10 cellular contexts compared by ENCODE assay signal in the genomic region with DNA sequence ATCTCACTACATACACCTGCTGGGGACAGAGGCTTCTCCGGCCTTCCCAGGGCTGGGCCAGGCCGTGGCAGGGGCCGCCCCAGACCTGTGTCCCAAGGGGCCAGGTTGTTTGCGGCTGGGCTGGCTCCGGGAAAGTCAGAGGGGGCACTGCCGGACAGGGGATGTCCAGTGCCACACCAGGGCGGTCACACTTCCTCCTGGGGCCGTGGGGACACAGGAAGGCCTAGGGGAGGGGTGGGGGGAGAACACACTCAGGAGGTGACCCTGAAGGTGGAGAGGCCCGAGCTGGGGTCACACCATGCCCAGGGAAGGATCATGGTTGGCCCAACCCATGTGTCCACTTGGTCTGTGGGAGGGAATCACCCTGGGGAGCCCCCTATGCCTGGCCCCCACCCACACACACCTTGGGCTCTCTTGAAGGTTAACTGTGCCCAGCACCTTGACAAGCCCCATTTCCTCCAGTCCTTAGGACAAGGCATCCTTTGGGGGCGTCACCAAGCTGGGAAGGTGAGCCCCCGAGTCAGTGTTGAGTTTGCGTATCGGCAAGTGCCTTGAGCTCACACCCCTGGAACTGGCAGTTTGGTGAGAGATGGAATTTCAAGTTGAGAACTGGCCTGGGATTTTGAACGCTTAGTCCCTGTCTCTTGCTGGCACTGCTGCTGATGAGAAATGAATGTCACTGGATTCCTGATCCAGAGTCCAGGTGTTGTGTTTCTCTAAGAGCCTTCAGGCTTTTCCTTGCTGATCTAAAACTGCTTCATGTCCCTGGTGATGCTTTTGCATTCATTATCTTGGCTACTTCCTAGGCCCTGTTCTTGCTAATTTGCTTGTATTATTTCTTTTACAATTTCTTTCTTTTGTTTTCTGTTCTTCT. TPM values are rescaled to one million over a fixed set of nuclear protein-coding genes. Genes with fewer than 3 reads are reported as not detected.
DNase-seq lines count a peak whose midpoint lies in the region; ATAC-seq, FAIRE-seq and TF ChIP-seq lines count a peak whose summit lies in the region.
"Had no signal": no experiment of that assay in that cellular context is flagged by ENCODE, and none has a peak within 500 bp of the region (broad histone marks: within the 10 kb centered on the region; RNA-seq: fewer than 3 reads in every experiment).

No MANE protein-coding gene starts in this region.

- peaks cover 0 to under 1% (median 0%) of the 10 kb centered on the region in 3 donors for H3K36me3 Mint-ChIP-seq in CD8-positive, alpha-beta memory T cell
- H3K36me3 Mint-ChIP-seq in natural killer cell treated with Interleukin-12 subunit alpha and Interleukin-12 subunit beta and Interleukin-15 and Interleukin-18, amount 100 ng/mL, for 72 hours, result no peaks in the 10 kb centered on the region

- H3K27ac ChIP-seq in CD8-positive, alpha-beta memory T cell (ENCODE audit: low read depth, low read length), result peak overlapping the region; percentile 24
- no peak overlapping the region for H3K27ac ChIP-seq in HUES48 (ENCODE audit: low read depth, low read length)

- POLR2A ChIA-PET in CD8-positive, alpha-beta memory T cell (lab: Charles Lee), result no interaction called here

- peaks cover 21 to 39% (median 26%) of the 10 kb centered on the region in 3 donors for H3K4me1 Mint-ChIP-seq in CD8-positive, alpha-beta memory T cell
- H3K4me1 Mint-ChIP-seq in natural killer cell treated with Interleukin-12 subunit alpha and Interleukin-12 subunit beta and Interleukin-15 and Interleukin-18, amount 100 ng/mL, for 72 hours (ENCODE audit: low read depth in 2 of 2), result peaks cover 8 to 14% of the 10 kb centered on the region in 2 donors

- H3K4me3 ChIP-seq in CD8-positive, alpha-beta memory T cell (ENCODE audit: low read length), result no peak overlapping the region
- H3K4me3 ChIP-seq in HUES48 (ENCODE audit: low read depth, low read length), result peak overlapping the region; percentile 48
- peak overlapping the region; percentile 45 for H3K4me3 ChIP-seq in bronchial epithelial cell (ENCODE audit: low read depth, low read length)

- H3K27me3 ChIP-seq in CD8-positive, alpha-beta memory T cell (ENCODE audit: insufficient read depth, low read length, poor library complexity, severe bottlenecking), result peaks cover 13% of the 10 kb centered on the region
- H3K27me3 ChIP-seq in HUES48 (ENCODE audit: control insufficient read depth, insufficient read depth, low read length) (peaks cover 39% of the 10 kb centered on the region), bronchial epithelial cell (ENCODE audit: control insufficient read depth, insufficient read depth, low read length) (no peaks in the 10 kb centered on the region)

- H3K36me3 ChIP-seq in CD8-positive, alpha-beta memory T cell (ENCODE audit: insufficient read depth, low read length), result no peaks in the 10 kb centered on the region
- H3K36me3 ChIP-seq in HUES48 (ENCODE audit: control insufficient read depth, insufficient read depth, low read length), result no peaks in the 10 kb centered on the region
- H3K36me3 ChIP-seq in bronchial epithelial cell (ENCODE audit: control insufficient read depth, insufficient read depth, low read length), result peaks cover 2% of the 10 kb centered on the region

- peaks cover 36% of the 10 kb centered on the region for H3K4me1 ChIP-seq in CD8-positive, alpha-beta memory T cell (ENCODE audit: insufficient read depth, low read length)
- H3K4me1 ChIP-seq in HUES48 (ENCODE audit: control insufficient read depth, insufficient read depth, low read length), result peaks cover 14% of the 10 kb centered on the region

- H3K27me3 Mint-ChIP-seq in CD8-positive, alpha-beta memory T cell, result peaks cover 0 to 4% of the 10 kb centered on the region in 2 donors
- peaks cover 0 to 2% of the 10 kb centered on the region in 2 donors for H3K27me3 Mint-ChIP-seq in natural killer cell treated with Interleukin-12 subunit alpha and Interleukin-12 subunit beta and Interleukin-15 and Interleukin-18, amount 100 ng/mL, for 72 hours
- H3K27me3 Mint-ChIP-seq: stimulated activated naive CD8-positive, alpha-beta T cell treated with anti-CD3 and anti-CD28 coated beads, Interleukin-15, Interleukin-2, amounts not matched to agents 100 ng/mL and 50 ng/mL, for 24 hours had no signal

- H3K9me3 Mint-ChIP-seq in CD8-positive, alpha-beta memory T cell, result no peaks in the 10 kb centered on the region
- H3K9me3 Mint-ChIP-seq in natural killer cell treated with Interleukin-12 subunit alpha and Interleukin-12 subunit beta and Interleukin-15 and Interleukin-18, amount 100 ng/mL, for 72 hours, result no peaks in the 10 kb centered on the region
- H3K9me3 Mint-ChIP-seq: stimulated activated naive CD8-positive, alpha-beta T cell treated with anti-CD3 and anti-CD28 coated beads, Interleukin-15, Interleukin-2, amounts not matched to agents 100 ng/mL and 50 ng/mL, for 24 hours had no signal

- CTCF ChIA-PET in CD8-positive, alpha-beta memory T cell (lab: Charles Lee), result interaction anchor here (1.9 to 3.5 kb wide), 4 partner anchors 10 to 81 kb away, joined by 7 to 29 read pairs (median 14); a partner anchor contains a TSS

- peak overlapping the region in 4 of 8 donors; percentile 5 to 82 (median 68) for H3K27ac Mint-ChIP-seq in CD8-positive, alpha-beta memory T cell
- peak overlapping the region; percentile 17 to 64 for H3K27ac Mint-ChIP-seq in natural killer cell treated with Interleukin-12 subunit alpha and Interleukin-12 subunit beta and Interleukin-15 and Interleukin-18, amount 100 ng/mL, for 72 hours
- H3K27ac Mint-ChIP-seq: stimulated activated naive CD8-positive, alpha-beta T cell treated with anti-CD3 and anti-CD28 coated beads, Interleukin-15, Interleukin-2, amounts not matched to agents 100 ng/mL and 50 ng/mL, for 24 hours had no signal

- H3K9ac ChIP-seq in HUES48 (ENCODE audit: low read depth, low read length), result no peak overlapping the region

- DNase-seq in CD8-positive, alpha-beta memory T cell, result no peak
- no peak for DNase-seq in bronchial epithelial cell (ENCODE audit: low read depth)
- DNase-seq in natural killer cell treated with Interleukin-12 subunit alpha and Interleukin-12 subunit beta and Interleukin-15 and Interleukin-18, amount 100 ng/mL, for 72 hours (ENCODE audit: low spot score), result no peak
- DNase-seq in effector CD8-positive, alpha-beta T cell (lab: John Stamatoyannopoulos, UW), result no peak
- no peak for DNase-seq in T-helper 9 cell
- no peak for DNase-seq in GF-D8 (lab: John Stamatoyannopoulos, UW)
- DNase-seq: KBM-7 had no signal

- H3K9me3 ChIP-seq in CD8-positive, alpha-beta memory T cell (ENCODE audit: low read length), result no peaks in the 10 kb centered on the region
- no peaks in the 10 kb centered on the region for H3K9me3 ChIP-seq in HUES48 (ENCODE audit: control insufficient read depth, insufficient read depth, low read length)

- no peak for FAIRE-seq in bronchial epithelial cell (lab: Jason Lieb, UNC)

- no peak for ATAC-seq in natural killer cell treated with Interleukin-12 subunit alpha and Interleukin-12 subunit beta and Interleukin-15 and Interleukin-18, amount 100 ng/mL, for 72 hours
- no peak for ATAC-seq in HG03135 (IDR thresholded peaks at IDR 0.05; ENCODE audit: unreplicated experiment)

- peak overlapping the region; percentile 10 to 85 (median 25) for H3K4me3 Mint-ChIP-seq in CD8-positive, alpha-beta memory T cell
- H3K4me3 Mint-ChIP-seq in natural killer cell treated with Interleukin-12 subunit alpha and Interleukin-12 subunit beta and Interleukin-15 and Interleukin-18, amount 100 ng/mL, for 72 hours, result peak overlapping the region; percentile 66
- H3K4me3 Mint-ChIP-seq: stimulated activated naive CD8-positive, alpha-beta T cell treated with anti-CD3 and anti-CD28 coated beads, Interleukin-15, Interleukin-2, amounts not matched to agents 100 ng/mL and 50 ng/mL, for 24 hours had no signal

- TF ChIP-seq CTCF in bronchial epithelial cell (IDR thresholded peaks at IDR 0.05; ENCODE audit: insufficient read depth, low read length, severe bottlenecking), result no peak

RNA-seq across cellular contexts. Expression of a gene that starts 7.7 kb away (rescaled TPM):
- 1,000 to 10,000 TPM; 5,175 to 5,190 TPM for total RNA-seq in CD8-positive, alpha-beta memory T cell
- polyA plus RNA-seq in CD8-positive, alpha-beta memory T cell, result 1,950 TPM
- 2,981 and 3,623 TPM in 2 replicates for total RNA-seq in bronchial epithelial cell
- 1,000 to 10,000 TPM; 4,962 to 5,145 TPM for total RNA-seq in natural killer cell treated with Interleukin-12 subunit alpha and Interleukin-12 subunit beta and Interleukin-15 and Interleukin-18, amount 100 ng/mL, for 72 hours

RNA-seq across cellular contexts. Expression of a gene that starts 7.9 kb away (rescaled TPM):
- total RNA-seq in CD8-positive, alpha-beta memory T cell, result under 1 TPM; 0.46 to 0.49 TPM
- not detected for polyA plus RNA-seq in CD8-positive, alpha-beta memory T cell
- 1.2 and 1.3 TPM in 2 replicates for total RNA-seq in bronchial epithelial cell
- total RNA-seq in natural killer cell treated with Interleukin-12 subunit alpha and Interleukin-12 subunit beta and Interleukin-15 and Interleukin-18, amount 100 ng/mL, for 72 hours, result under 1 TPM; 0.21 to 0.64 TPM

RNA-seq across cellular contexts. Expression of a gene that starts 31.9 kb away (rescaled TPM):
- 10 to 100 TPM; 52.5 to 55.3 TPM for total RNA-seq in CD8-positive, alpha-beta memory T cell
- polyA plus RNA-seq in CD8-positive, alpha-beta memory T cell, result 19.2 TPM
- total RNA-seq in bronchial epithelial cell, result 10.5 and 12.8 TPM in 2 replicates
- 10 to 100 TPM; 35.5 to 76.6 TPM for total RNA-seq in natural killer cell treated with Interleukin-12 subunit alpha and Interleukin-12 subunit beta and Interleukin-15 and Interleukin-18, amount 100 ng/mL, for 72 hours
